Comparison of ENCODE assay signal across 20 cellular contexts in genomic region chr22:32596471-32596870, GRCh38.
DNase-seq lines count a peak whose midpoint lies in the region; ATAC-seq and TF ChIP-seq lines count a peak whose summit lies in the region.
"Had no signal": no experiment of that assay in that cellular context is flagged by ENCODE, and none has a peak within 500 bp of the region (broad histone marks: within the 10 kb centered on the region; RNA-seq: fewer than 3 reads in every experiment).

No MANE protein-coding gene starts in this region.

- TF ChIP-seq CTCF in WERI-Rb-1 (IDR thresholded peaks at IDR 0.05; ENCODE audit: low read depth, low read length) (no peak), left ventricle myocardium inferior (IDR thresholded peaks at IDR 0.05; ENCODE audit: borderline replicate concordance) (no peak)

- no peak overlapping the region for H3K4me3 ChIP-seq in WERI-Rb-1 (ENCODE audit: low read depth, low read length)
- no peak overlapping the region for H3K4me3 ChIP-seq in GM23248
- no peak overlapping the region for H3K4me3 ChIP-seq in left ventricle myocardium inferior
- H3K4me3 ChIP-seq: BLaER1, GM23338 had no signal

- H3K4me2 ChIP-seq in GM23248 (ENCODE audit: unreplicated experiment), result no peak overlapping the region
- H3K4me2 ChIP-seq: BLaER1, GM23338 had no signal

- H4K20me1 ChIP-seq in GM23248 (ENCODE audit: insufficient read depth), result no peaks in the 10 kb centered on the region
- H4K20me1 ChIP-seq: BLaER1 had no signal

- H3K4me1 ChIP-seq in GM23248 (ENCODE audit: insufficient read depth) (peaks cover 9% of the 10 kb centered on the region), left ventricle myocardium inferior (no peaks in the 10 kb centered on the region)

- peak; percentile 64 for ATAC-seq in esophagus mucosa
- ATAC-seq in GM18520 (IDR thresholded peaks at IDR 0.05; ENCODE audit: unreplicated experiment), result no peak
- ATAC-seq: GM23338, HCT116 had no signal

- in situ Hi-C loops in GM23248 (cut with MboI), result no loop called here

- intact Hi-C loops in left ventricle myocardium inferior (cut with micrococcal nuclease), result no loop called here

- no peaks in the 10 kb centered on the region for H3K27me3 ChIP-seq in WERI-Rb-1 (ENCODE audit: insufficient read depth, low read depth, severe bottlenecking)
- H3K27me3 ChIP-seq in GM23248 (replicated peaks; ENCODE audit: insufficient read depth), result no peaks in the 10 kb centered on the region
- H3K27me3 ChIP-seq in left ventricle myocardium inferior (ENCODE audit: low read depth), result no peaks in the 10 kb centered on the region
- H3K27me3 ChIP-seq: BLaER1 had no signal

- peak overlapping the region; percentile 32 for H3K27ac ChIP-seq in WERI-Rb-1
- H3K27ac ChIP-seq in GM23248, result no peak overlapping the region
- H3K27ac ChIP-seq in left ventricle myocardium inferior (replicated peaks), result no peak overlapping the region
- H3K27ac ChIP-seq: BLaER1, HL-60 had no signal

- no peaks in the 10 kb centered on the region for H3K9me2 ChIP-seq in GM23248 (ENCODE audit: insufficient read depth)

- H2AFZ ChIP-seq in GM23248, result no peak overlapping the region
- H2AFZ ChIP-seq: GM23338 had no signal

- no peaks in the 10 kb centered on the region for H3K79me2 ChIP-seq in GM23248 (ENCODE audit: insufficient read depth)

- no peaks in the 10 kb centered on the region for H3K36me3 ChIP-seq in WERI-Rb-1
- H3K36me3 ChIP-seq in GM23248 (ENCODE audit: low read depth), result no peaks in the 10 kb centered on the region
- no peaks in the 10 kb centered on the region for H3K36me3 ChIP-seq in left ventricle myocardium inferior
- H3K36me3 ChIP-seq: BLaER1 had no signal

- H3K9me3 ChIP-seq in WERI-Rb-1 (ENCODE audit: severe bottlenecking), result no peaks in the 10 kb centered on the region
- no peaks in the 10 kb centered on the region for H3K9me3 ChIP-seq in GM23248 (ENCODE audit: low read depth)
- peaks cover 3% of the 10 kb centered on the region for H3K9me3 ChIP-seq in left ventricle myocardium inferior (replicated peaks)
- H3K9me3 ChIP-seq: BLaER1 had no signal

- 86 to 88% methylated on average over 4 of the region's 4 CpGs for WGBS in GM23248 (ENCODE audit: low coverage in 1 of 2, low lambda C conversion rate in 2 of 2, missing lambda C conversion rate in 2 of 2), 2 experiments

- DNase-seq in HPDE6-E6E7 (ENCODE audit: extremely low spot score) (peak; percentile 43), WERI-Rb-1 (no peak), mesenteric fat pad (ENCODE audit: low spot score) (peak; percentile 39), kidney glomerular epithelial cell (lab: John Stamatoyannopoulos, UW) (no peak), GM23248 (no peak), left ventricle myocardium inferior (no peak)
- DNase-seq: 8988T; Calu3; CD4-positive, alpha-beta memory T cell; DMS79 treated with DMSO at 0.1 percent for 48 hours; GF-D8; H7; HFFc6; IMR-90 had no signal

- H3K9ac ChIP-seq in GM23248, result no peak overlapping the region
- H3K9ac ChIP-seq: BLaER1 had no signal

- peaks cover 13% of the 10 kb centered on the region for H3F3A ChIP-seq in GM23248 (ENCODE audit: insufficient read depth)

Comparison
In these comparisons a context has a peak if more than half of its experiments do, and no peak if none do; other contexts are left out.
1. DNase-seq: peak in HPDE6-E6E7 (single experiment) and mesenteric fat pad (single experiment); none in WERI-Rb-1 (single experiment), kidney glomerular epithelial cell (single experiment), GM23248 (single experiment) and left ventricle myocardium inferior (single experiment).